ENCODE assay signal across 10 cellular contexts in the genomic region with DNA sequence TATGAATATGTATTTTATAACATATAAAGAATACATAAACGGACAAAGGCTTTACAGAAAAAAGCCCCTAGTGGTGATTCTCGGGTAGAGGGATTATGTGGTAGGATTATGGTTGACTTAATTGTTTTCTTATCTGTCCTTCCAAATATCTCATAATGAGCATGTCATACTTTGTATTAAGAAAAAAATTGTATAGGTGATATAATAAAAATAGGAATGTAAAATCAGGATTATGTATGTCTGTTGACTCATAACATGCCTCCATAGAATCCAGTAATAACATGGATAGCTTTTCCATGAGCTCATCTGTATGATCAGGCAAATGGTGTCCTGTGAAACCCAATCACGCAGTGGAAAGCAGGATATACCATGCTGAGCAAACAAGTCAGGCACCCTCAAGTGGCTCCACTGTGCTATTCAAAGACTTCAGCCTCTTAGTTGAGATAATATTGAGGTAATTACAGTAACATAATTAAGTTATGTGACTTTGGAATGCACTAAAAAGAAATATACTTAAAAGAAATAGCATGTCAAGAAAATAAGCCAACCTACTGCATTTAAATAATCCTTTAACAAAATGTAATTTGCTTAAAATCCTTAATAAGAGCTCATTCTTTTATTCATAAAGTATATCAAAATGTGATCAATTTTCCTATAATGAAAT. TPM values are rescaled to one million over a fixed set of nuclear protein-coding genes. Genes with fewer than 3 reads are reported as not detected.
DNase-seq lines count a peak whose midpoint lies in the region; ATAC-seq, FAIRE-seq and TF ChIP-seq lines count a peak whose summit lies in the region.
"Had no signal": no experiment of that assay in that cellular context is flagged by ENCODE, and none has a peak within 500 bp of the region (broad histone marks: within the 10 kb centered on the region; RNA-seq: fewer than 3 reads in every experiment).

No MANE protein-coding gene starts in this region.

- peaks cover 5% of the 10 kb centered on the region for H3K4me1 Mint-ChIP-seq in astrocyte (ENCODE audit: low read depth, unreplicated experiment)
- H3K4me1 Mint-ChIP-seq in mesothelial cell of epicardium = no peaks in the 10 kb centered on the region

- H3K27me3 ChIP-seq in Karpas-422 (ENCODE audit: low read length) = no peaks in the 10 kb centered on the region
- peaks cover 6% of the 10 kb centered on the region for H3K27me3 ChIP-seq in astrocyte (ENCODE audit: insufficient read depth, low read length)

- H4K20me1 ChIP-seq in Karpas-422 (ENCODE audit: insufficient read depth, low read depth, low read length) = no peaks in the 10 kb centered on the region
- H4K20me1 ChIP-seq in astrocyte (ENCODE audit: insufficient read depth, low read length) = no peaks in the 10 kb centered on the region

- no peak overlapping the region for H3K9ac ChIP-seq in Karpas-422 (ENCODE audit: low read length)
- H3K9ac ChIP-seq in astrocyte (ENCODE audit: low read length) = no peak overlapping the region

- no peaks in the 10 kb centered on the region for H3K9me2 ChIP-seq in Karpas-422 (replicated peaks; ENCODE audit: insufficient read depth, low read length)

- H3K4me1 ChIP-seq in Karpas-422 (ENCODE audit: low read length) (no peaks in the 10 kb centered on the region), astrocyte (ENCODE audit: insufficient read depth, low read length) (no peaks in the 10 kb centered on the region)

- H3K79me2 ChIP-seq in Karpas-422 (ENCODE audit: low read length) (no peaks in the 10 kb centered on the region), astrocyte (ENCODE audit: insufficient read depth, low read length) (no peaks in the 10 kb centered on the region)

- FAIRE-seq in astrocyte (lab: Jason Lieb, UNC) = no peak
- FAIRE-seq: islet of Langerhans had no signal

- H3K36me3 ChIP-seq in Karpas-422 (ENCODE audit: insufficient read depth, low read length) (no peaks in the 10 kb centered on the region), astrocyte (ENCODE audit: insufficient read depth, low read length) (no peaks in the 10 kb centered on the region)

- H3K4me3 Mint-ChIP-seq in astrocyte (ENCODE audit: unreplicated experiment) (no peak overlapping the region), mesothelial cell of epicardium (no peak overlapping the region)

- H2AFZ ChIP-seq in Karpas-422 (ENCODE audit: low read length) (no peak overlapping the region), astrocyte (ENCODE audit: low read depth, low read length) (no peak overlapping the region)

- H3K27me3 Mint-ChIP-seq in astrocyte (ENCODE audit: low read depth, unreplicated experiment) (peaks cover 2% of the 10 kb centered on the region), mesothelial cell of epicardium (ENCODE audit: low read depth) (peaks cover 32% of the 10 kb centered on the region)

- no peak overlapping the region for H3K4me2 ChIP-seq in Karpas-422 (ENCODE audit: low read depth, low read length, poor library complexity, severe bottlenecking)
- H3K4me2 ChIP-seq in astrocyte (ENCODE audit: low read length) = no peak overlapping the region

- no peaks in the 10 kb centered on the region for H3K9me3 Mint-ChIP-seq in astrocyte (ENCODE audit: unreplicated experiment)
- H3K9me3 Mint-ChIP-seq in mesothelial cell of epicardium = no peaks in the 10 kb centered on the region

- peak; percentile 76 for DNase-seq in Daoy (ENCODE audit: low read depth)
- peak; percentile 70 for DNase-seq in Karpas-422
- peak; percentile 52 for DNase-seq in astrocyte (ENCODE audit: low read depth)
- DNase-seq in mesothelial cell of epicardium (ENCODE audit: low spot score in 2 of 2, unreplicated experiment in 2 of 2) = no peak
- DNase-seq in DMS79 treated with DMSO at 0.1 percent for 48 hours (lab: John Stamatoyannopoulos, UW) = no peak
- DNase-seq in activated CD4-positive, CD25-positive, alpha-beta regulatory T cell treated with anti-CD3 and anti-CD28 coated beads, Interleukin-2, amount 50 U/mL, for 72 hours = no peak
- DNase-seq in cerebellar nuclear complex (lab: John Stamatoyannopoulos, UW) = no peak
- DNase-seq: activated gamma-delta T cell had no signal

- no peaks in the 10 kb centered on the region for H3K9me3 ChIP-seq in Karpas-422 (ENCODE audit: low read length)
- no peaks in the 10 kb centered on the region for H3K9me3 ChIP-seq in astrocyte (ENCODE audit: insufficient read depth, low read depth, low read length)

- TF ChIP-seq CTCF in astrocyte (IDR thresholded peaks at IDR 0.05; ENCODE audit: insufficient read depth, low read depth, low read length) (peak; percentile 22), mesothelial cell of epicardium (IDR thresholded peaks at IDR 0.05; ENCODE audit: unreplicated experiment) (peak; percentile 57)

- no peak for ATAC-seq in HG03025 (IDR thresholded peaks at IDR 0.05; ENCODE audit: low FRiP score, unreplicated experiment)

- H3K27ac Mint-ChIP-seq in astrocyte (ENCODE audit: unreplicated experiment) (peak overlapping the region; percentile 73), mesothelial cell of epicardium (no peak overlapping the region)

- H3K36me3 Mint-ChIP-seq in astrocyte (ENCODE audit: low read depth, unreplicated experiment) = no peaks in the 10 kb centered on the region
- H3K36me3 Mint-ChIP-seq in mesothelial cell of epicardium = no peaks in the 10 kb centered on the region

- H3K27ac ChIP-seq in Karpas-422 (ENCODE audit: low read length) = no peak overlapping the region
- H3K27ac ChIP-seq in astrocyte (ENCODE audit: low read depth, low read length) = no peak overlapping the region

- no peak overlapping the region for H3K4me3 ChIP-seq in Karpas-422 (ENCODE audit: low read length)
- no peak overlapping the region for H3K4me3 ChIP-seq in astrocyte (ENCODE audit: insufficient read depth, low read depth, low read length)

RNA-seq across cellular contexts. Expression of a gene that starts 39.6 kb away (rescaled TPM):
- 85.1 and 128 TPM in 2 replicates for total RNA-seq in Daoy (2014; rRNA removed; shearing (Covaris generic))
- total RNA-seq in Karpas-422 (2014; rRNA removed; shearing (Covaris generic); ENCODE audit: low replicate concordance) = 104 and 271 TPM in 2 replicates
- 55.1 and 68.8 TPM in 2 replicates for total RNA-seq in astrocyte
- 44.9 to 45.5 TPM (median 45.2 TPM) in 3 replicates for total RNA-seq in mesothelial cell of epicardium

RNA-seq across cellular contexts. Expression of a gene that starts 50.1 kb away (rescaled TPM):
- total RNA-seq in Daoy (2014; rRNA removed; shearing (Covaris generic)) = 26.1 and 44.4 TPM in 2 replicates
- total RNA-seq in Karpas-422 (2014; rRNA removed; shearing (Covaris generic); ENCODE audit: low replicate concordance) = 47.0 and 78.9 TPM in 2 replicates
- total RNA-seq in astrocyte (91.0 and 94.4 TPM in 2 replicates), mesothelial cell of epicardium (46.7 to 52.7 TPM (median 47.8 TPM) in 3 replicates)

Comparison
In these comparisons a context has a peak if more than half of its experiments do, and no peak if none do; other contexts are left out.
1. DNase-seq: peak in Daoy (single experiment), Karpas-422 (single experiment) and astrocyte (single experiment); none in mesothelial cell of epicardium (0 of 2), DMS79 treated with DMSO at 0.1 percent for 48 hours (single experiment), activated CD4-positive, CD25-positive, alpha-beta regulatory T cell treated with anti-CD3 and anti-CD28 coated beads, Interleukin-2, amount 50 U/mL, for 72 hours (single experiment) and cerebellar nuclear complex (0 of 2).